ENCODE assay signal across 24 cellular contexts in genomic region chr7:129835436-129836020, GRCh38.
DNase-seq lines count a peak whose midpoint lies in the region; ATAC-seq and TF ChIP-seq lines count a peak whose summit lies in the region.
"Had no signal": no experiment of that assay in that cellular context is flagged by ENCODE, and none has a peak within 500 bp of the region (broad histone marks: within the 10 kb centered on the region; RNA-seq: fewer than 3 reads in every experiment).

No MANE protein-coding gene starts in this region.

- DNase-seq in MCF 10A (ENCODE audit: unreplicated experiment) (no peak), mammary epithelial cell (no peak), NCI-H2029 treated with DMSO at 0.1 percent for 48 hours (lab: John Stamatoyannopoulos, UW) (peak; percentile 56), WTC11 (ENCODE audit: low spot score) (no peak), nephron progenitor cell (no peak)
- no peak for DNase-seq in activated CD4-positive, CD25-positive, alpha-beta regulatory T cell treated with anti-CD3 and anti-CD28 coated beads, Interleukin-2, amount 50 U/mL, for 72 hours
- DNase-seq in stimulated activated CD4-positive, alpha-beta T cell treated with anti-CD3 and anti-CD28 coated beads, Interleukin-2, amount 100 ng/mL, for 48 hours, result no peak
- DNase-seq in activated naive CD4-positive, alpha-beta T cell treated with Interleukin-2 at 50 U/mL for 16 hours, result no peak
- DNase-seq: activated CD4-positive, alpha-beta T cell treated with anti-CD3 and anti-CD28 coated beads for 36 hours; activated CD8-positive, alpha-beta memory T cell treated with anti-CD3 and anti-CD28 coated beads, Interleukin-2, amount 10 ng/mL, durations not matched to agents 7 days and 5 days; dermis blood vessel endothelial cell; GDM1; IMR-90; MM.1S; NCI-H226; NK-92 treated with Interleukin-12 subunit alpha and Interleukin-12 subunit beta, amount 100 ng/mL, for 24 hours; spleen; stimulated activated CD8-positive, alpha-beta memory T cell treated with anti-CD3 and anti-CD28 coated beads, Interleukin-4, amount 100 ng/mL, for 48 hours; T-helper 9 cell; testis had no signal

- no peaks in the 10 kb centered on the region for H3K27me3 Mint-ChIP-seq in MCF 10A (ENCODE audit: insufficient read depth, unreplicated experiment)
- no peaks in the 10 kb centered on the region; the same call in 1 of the 2 replicates for H3K27me3 Mint-ChIP-seq in WTC11 (ENCODE audit: low read depth)
- H3K27me3 Mint-ChIP-seq in nephron progenitor cell (ENCODE audit: low read depth, poor library complexity), result no peaks in the 10 kb centered on the region
- H3K27me3 Mint-ChIP-seq: activated CD4-positive, alpha-beta T cell treated with anti-CD3 and anti-CD28 coated beads for 36 hours; activated CD8-positive, alpha-beta memory T cell treated with anti-CD3 and anti-CD28 coated beads, Interleukin-2, amount 10 ng/mL, durations not matched to agents 7 days and 5 days had no signal

- TF ChIP-seq CTCF in MCF 10A (IDR thresholded peaks at IDR 0.05; ENCODE audit: unreplicated experiment) (no peak), mammary epithelial cell (conservative IDR thresholded peaks at IDR 0.05 in 1 of 2, IDR thresholded peaks at IDR 0.05 in 1 of 2; ENCODE audit: extremely low read depth in 1 of 2, insufficient read depth in 1 of 2, low read depth in 1 of 2, low read length in 2 of 2) (no peak), WTC11 (IDR thresholded peaks at IDR 0.05) (no peak), nephron progenitor cell (IDR thresholded peaks at IDR 0.05) (no peak)

- H3K4me3 Mint-ChIP-seq in MCF 10A (ENCODE audit: unreplicated experiment), result no peak overlapping the region
- no peak overlapping the region for H3K4me3 Mint-ChIP-seq in WTC11
- H3K4me3 Mint-ChIP-seq in nephron progenitor cell, result no peak overlapping the region
- H3K4me3 Mint-ChIP-seq: activated CD4-positive, alpha-beta T cell treated with anti-CD3 and anti-CD28 coated beads for 36 hours; activated CD8-positive, alpha-beta memory T cell treated with anti-CD3 and anti-CD28 coated beads, Interleukin-2, amount 10 ng/mL, durations not matched to agents 7 days and 5 days had no signal

- H4K20me1 ChIP-seq in mammary epithelial cell (ENCODE audit: insufficient read depth, low read length), result no peaks in the 10 kb centered on the region

- H3K4me3 ChIP-seq in mammary epithelial cell (replicated peaks in 1 of 3; ENCODE audit: insufficient read depth in 1 of 3, low read depth in 2 of 3, low read length in 3 of 3), result no peak overlapping the region
- H3K4me3 ChIP-seq: gastroesophageal sphincter, spleen, testis had no signal

- in situ Hi-C loops in mammary epithelial cell (cut with MboI; ENCODE audit: low sequenced_read_pairs in 2 of 2), result loop anchor here in 1 of 2 donors (25.0 kb wide), 1 partner anchor 177 kb away; no protein-coding TSS in a partner anchor

- peaks cover 31% of the 10 kb centered on the region for H3K4me1 Mint-ChIP-seq in MCF 10A (ENCODE audit: insufficient read depth, unreplicated experiment)
- peaks cover 80% of the 10 kb centered on the region for H3K4me1 Mint-ChIP-seq in WTC11
- peaks cover 60% of the 10 kb centered on the region for H3K4me1 Mint-ChIP-seq in nephron progenitor cell
- H3K4me1 Mint-ChIP-seq: activated CD4-positive, alpha-beta T cell treated with anti-CD3 and anti-CD28 coated beads for 36 hours had no signal

- H3K36me3 Mint-ChIP-seq in MCF 10A (ENCODE audit: insufficient read depth, unreplicated experiment) (peaks cover 81% of the 10 kb centered on the region), WTC11 (peaks cover 23% of the 10 kb centered on the region), nephron progenitor cell (ENCODE audit: low read depth) (peaks cover 56% of the 10 kb centered on the region)

- no TSS peak for BruUV-seq in MCF 10A (replicated peaks; lab: Mats Ljungman, UMichigan)
- BruUV-seq in mammary epithelial cell (replicated peaks; lab: Mats Ljungman, UMichigan), result no TSS peak

- peak overlapping the region; percentile 73 for H3K27ac Mint-ChIP-seq in MCF 10A (ENCODE audit: low read depth, unreplicated experiment)
- H3K27ac Mint-ChIP-seq in WTC11, result peak overlapping the region; percentile 80
- peak overlapping the region; percentile 63 for H3K27ac Mint-ChIP-seq in nephron progenitor cell
- H3K27ac Mint-ChIP-seq: activated CD4-positive, alpha-beta T cell treated with anti-CD3 and anti-CD28 coated beads for 36 hours; activated CD8-positive, alpha-beta memory T cell treated with anti-CD3 and anti-CD28 coated beads, Interleukin-2, amount 10 ng/mL, durations not matched to agents 7 days and 5 days; activated T-helper 2 cell treated with anti-CD3 and anti-CD28 coated beads, Interferon-gamma antibody, Interleukin-2, Interleukin-4, amounts not matched to agents 10 μg/mL and 5 μg/mL and 100 μg/mL, durations not matched to agents 14 hours and 24 hours and 36 hours had no signal

- POLR2A ChIA-PET in MCF 10A (lab: Yijun Ruan, JAX), result interaction anchor here (0.6 to 0.9 kb wide), 2 partner anchors 18 to 165 kb away, joined by 3 read pairs; no protein-coding TSS in a partner anchor
- POLR2A ChIA-PET in WTC11 (lab: Charles Lee), result no interaction called here

- H3K9me3 Mint-ChIP-seq in MCF 10A (ENCODE audit: unreplicated experiment) (no peaks in the 10 kb centered on the region), WTC11 (no peaks in the 10 kb centered on the region), nephron progenitor cell (no peaks in the 10 kb centered on the region)
- H3K9me3 Mint-ChIP-seq: activated T-helper 2 cell treated with anti-CD3 and anti-CD28 coated beads, Interferon-gamma antibody, Interleukin-2, Interleukin-4, amounts not matched to agents 10 μg/mL and 5 μg/mL and 100 μg/mL, durations not matched to agents 14 hours and 24 hours and 36 hours had no signal

- H3K27ac ChIP-seq in mammary epithelial cell (ENCODE audit: insufficient read depth, low read depth, low read length), result no peak overlapping the region
- H3K27ac ChIP-seq: gastroesophageal sphincter, testis had no signal

- peaks cover 16% of the 10 kb centered on the region for H3K79me2 ChIP-seq in mammary epithelial cell (ENCODE audit: insufficient read depth, low read length)

- H3K9me3 ChIP-seq in mammary epithelial cell (replicated peaks; ENCODE audit: insufficient read depth, low read length), result no peaks in the 10 kb centered on the region
- H3K9me3 ChIP-seq: gastroesophageal sphincter, spleen, testis had no signal

- CTCF ChIA-PET in MCF 10A (lab: Yijun Ruan, JAX) (interaction anchor here (1.2 kb wide), 1 partner anchor 9 kb away, joined by 3 read pairs; no protein-coding TSS in a partner anchor), mammary epithelial cell (lab: Charles Lee; ENCODE audit: low non-redundant PET) (no interaction called here), WTC11 (lab: Charles Lee) (interaction anchor here (0.7 to 6.4 kb wide), 7 partner anchors 10 to 253 kb away, joined by 3 to 45 read pairs (median 4); no protein-coding TSS in a partner anchor)

- intact Hi-C loops in MCF 10A (cut with micrococcal nuclease) (no loop called here), mammary epithelial cell (cut with micrococcal nuclease) (no loop called here)

- no peak for ATAC-seq in WTC11
- ATAC-seq: activated CD4-positive, alpha-beta T cell treated with anti-CD3 and anti-CD28 coated beads for 36 hours; activated CD8-positive, alpha-beta memory T cell treated with anti-CD3 and anti-CD28 coated beads, Interleukin-2, amount 10 ng/mL, durations not matched to agents 7 days and 5 days; esophagus mucosa; gastroesophageal sphincter; SK-N-SH treated with all-trans-retinoic acid at 6 μM for 48 hours had no signal

- no peak overlapping the region for H2AFZ ChIP-seq in mammary epithelial cell (ENCODE audit: low read depth, low read length)

- H3K36me3 ChIP-seq in mammary epithelial cell (ENCODE audit: insufficient read depth, low read length), result peaks cover 5% of the 10 kb centered on the region

- no peak overlapping the region for H3K9ac ChIP-seq in mammary epithelial cell (ENCODE audit: insufficient read depth, low read length)

- dilution Hi-C loops in mammary epithelial cell (cut with HindIII; ENCODE audit: low sequenced_read_pairs), result no loop called here

- H3K4me1 ChIP-seq in mammary epithelial cell (ENCODE audit: insufficient read depth, low read length), result peaks cover 24% of the 10 kb centered on the region

- no peak overlapping the region for H3K4me2 ChIP-seq in mammary epithelial cell (ENCODE audit: insufficient read depth, low read depth, low read length)

- 82% methylated on average over 8 of the region's 8 CpGs for WGBS in mammary epithelial cell (ENCODE audit: low coverage, missing lambda C conversion rate)

- no peaks in the 10 kb centered on the region for H3K27me3 ChIP-seq in mammary epithelial cell (ENCODE audit: insufficient read depth, low read length)
- H3K27me3 ChIP-seq: gastroesophageal sphincter, spleen, testis had no signal

TF ChIP-seq in WTC11, 78 proteins besides CTCF, POLR2A, EP300 and RAD21 (continues in another document):
- TF ChIP-seq SOX15 (CRISPR knock-in tag; IDR thresholded peaks at IDR 0.05), result no peak
- no peak for TF ChIP-seq ZBTB43 (CRISPR knock-in tag; IDR thresholded peaks at IDR 0.05)
- no peak for TF ChIP-seq GTF2I (CRISPR knock-in tag; conservative IDR thresholded peaks at IDR 0.05)
- TF ChIP-seq HMGA2 (CRISPR knock-in tag; IDR thresholded peaks at IDR 0.05), result no peak
- no peak for TF ChIP-seq MYBL2 (CRISPR knock-in tag; IDR thresholded peaks at IDR 0.05)
- TF ChIP-seq TP53 (CRISPR knock-in tag; IDR thresholded peaks at IDR 0.05), result no peak
- no peak for TF ChIP-seq TCF7 (CRISPR knock-in tag; IDR thresholded peaks at IDR 0.05; ENCODE audit: low read depth)
- no peak for TF ChIP-seq USF2 (CRISPR knock-in tag; IDR thresholded peaks at IDR 0.05)
